ENCODE assay signal across 14 cellular contexts in the genomic region with DNA sequence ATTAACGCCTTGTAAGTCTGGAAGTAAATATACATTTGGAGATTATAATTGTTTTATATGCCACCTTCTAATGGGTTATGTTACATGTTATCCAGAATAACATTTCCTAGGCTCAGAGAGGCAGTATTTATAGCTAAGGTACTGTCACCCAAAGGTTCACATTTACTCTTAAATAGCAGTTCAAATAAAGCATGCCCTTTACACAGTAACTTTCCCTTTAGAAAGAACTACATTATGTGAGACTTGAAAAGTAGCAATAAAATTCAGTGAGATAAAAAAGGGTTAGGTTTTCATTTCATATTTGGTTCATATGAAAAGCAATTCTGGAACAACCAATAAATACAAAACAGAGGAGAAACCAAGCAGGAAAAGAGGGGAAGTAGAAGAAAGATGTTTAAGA.
DNase-seq lines count a peak whose midpoint lies in the region; ATAC-seq lines count a peak whose summit lies in the region.
"Had no signal": no experiment of that assay in that cellular context is flagged by ENCODE, and none has a peak within 500 bp of the region (broad histone marks: within the 10 kb centered on the region; RNA-seq: fewer than 3 reads in every experiment).

No MANE protein-coding gene starts in this region.

- H3K4me3 Mint-ChIP-seq in activated naive CD4-positive, alpha-beta T cell treated with anti-CD3 and anti-CD28 coated beads, Interleukin-2, amount 10 ng/mL, durations not matched to agents 7 days and 5 days: no peak overlapping the region
- H3K4me3 Mint-ChIP-seq: CD4-positive, CD25-positive, alpha-beta regulatory T cell; CD8-positive, alpha-beta memory T cell had no signal

- H3K27me3 Mint-ChIP-seq in activated naive CD4-positive, alpha-beta T cell treated with anti-CD3 and anti-CD28 coated beads, Interleukin-2, amount 10 ng/mL, durations not matched to agents 7 days and 5 days: no peaks in the 10 kb centered on the region
- H3K27me3 Mint-ChIP-seq: CD4-positive, CD25-positive, alpha-beta regulatory T cell; CD8-positive, alpha-beta memory T cell had no signal

- ATAC-seq in GM21390 (IDR thresholded peaks at IDR 0.05; ENCODE audit: unreplicated experiment): no peak

- no peaks in the 10 kb centered on the region for H3K9me3 Mint-ChIP-seq in activated naive CD4-positive, alpha-beta T cell treated with anti-CD3 and anti-CD28 coated beads, Interleukin-2, amount 10 ng/mL, durations not matched to agents 7 days and 5 days

- peak; percentile 44 for DNase-seq in DMS 273 (lab: John Stamatoyannopoulos, UW; ENCODE audit: unreplicated experiment)
- peak; percentile 40 for DNase-seq in DMS 273 treated with DMSO at 0.1 percent for 48 hours (lab: John Stamatoyannopoulos, UW)
- DNase-seq in cerebellar cortex (ENCODE audit: low spot score): peak; percentile 75
- DNase-seq in superior temporal gyrus (ENCODE audit: extremely low spot score): peak; percentile 30
- no peak for DNase-seq in activated naive CD4-positive, alpha-beta T cell treated with anti-CD3 and anti-CD28 coated beads, Interleukin-2, amount 10 ng/mL, durations not matched to agents 7 days and 5 days
- DNase-seq: ACHN; BE2C; CD4-positive, CD25-positive, alpha-beta regulatory T cell; CD8-positive, alpha-beta memory T cell; COR-L47; DMS153; DMS79; GM23248 had no signal

- no peaks in the 10 kb centered on the region for H3K4me1 Mint-ChIP-seq in activated naive CD4-positive, alpha-beta T cell treated with anti-CD3 and anti-CD28 coated beads, Interleukin-2, amount 10 ng/mL, durations not matched to agents 7 days and 5 days
- H3K4me1 Mint-ChIP-seq: CD8-positive, alpha-beta memory T cell had no signal

- CTCF ChIA-PET in activated naive CD4-positive, alpha-beta T cell treated with anti-CD3 and anti-CD28 coated beads, Interleukin-2, amount 10 ng/mL, durations not matched to agents 7 days and 5 days (lab: Charles Lee): no interaction called here

- H3K36me3 Mint-ChIP-seq in activated naive CD4-positive, alpha-beta T cell treated with anti-CD3 and anti-CD28 coated beads, Interleukin-2, amount 10 ng/mL, durations not matched to agents 7 days and 5 days: peaks cover 38% of the 10 kb centered on the region

- no peak overlapping the region for H3K27ac Mint-ChIP-seq in activated naive CD4-positive, alpha-beta T cell treated with anti-CD3 and anti-CD28 coated beads, Interleukin-2, amount 10 ng/mL, durations not matched to agents 7 days and 5 days
- H3K27ac Mint-ChIP-seq: CD4-positive, CD25-positive, alpha-beta regulatory T cell had no signal
